27 cellular contexts compared by ENCODE assay signal in the genomic region with DNA sequence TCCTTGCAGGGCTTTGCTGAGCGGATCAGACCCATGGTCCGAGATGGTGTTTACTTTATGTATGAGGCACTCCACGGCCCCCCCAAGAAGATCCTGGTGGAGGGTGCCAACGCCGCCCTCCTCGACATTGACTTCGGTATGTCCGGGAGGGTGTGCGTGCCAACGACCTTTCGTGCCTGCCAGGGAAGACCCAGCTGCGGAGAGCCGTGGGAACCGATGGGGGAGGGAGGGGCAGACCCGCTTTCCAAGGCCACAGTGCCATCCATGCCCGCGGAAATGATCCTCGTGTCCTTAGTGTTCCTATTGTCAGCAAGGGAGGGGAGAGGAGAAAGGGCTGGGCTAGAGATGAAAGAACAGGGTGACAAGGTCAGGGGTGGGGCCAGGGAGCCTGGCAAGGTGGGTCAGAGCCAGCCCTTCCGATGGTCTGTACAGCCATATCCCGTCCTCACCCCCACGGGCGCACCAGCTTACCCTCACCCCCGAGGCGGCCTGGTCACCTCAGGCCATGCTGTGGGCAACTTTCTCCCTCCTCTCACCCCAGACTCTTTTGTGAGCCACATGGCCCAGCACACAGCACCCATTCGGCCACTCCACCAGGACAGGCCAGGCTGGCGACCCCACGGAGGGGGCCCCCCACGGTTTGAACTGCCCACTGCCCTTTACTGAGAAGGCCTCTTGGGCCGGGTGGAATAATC.
"Had no signal": no experiment of that assay in that cellular context is flagged by ENCODE, and none has a peak within 500 bp of the region (broad histone marks: within the 10 kb centered on the region; RNA-seq: fewer than 3 reads in every experiment).

No MANE protein-coding gene starts in this region.

- H3K27ac ChIP-seq: body of pancreas, coronary artery, dorsolateral prefrontal cortex, hepatocyte, lower lobe of right lung, neural progenitor cell, sigmoid colon, stomach, thyroid gland, upper lobe of right lung had no signal

- H3K4me2 ChIP-seq: hepatocyte, neural progenitor cell, smooth muscle cell had no signal

- H3K9me3 ChIP-seq: body of pancreas, lower lobe of right lung, sigmoid colon, stomach, thyroid gland, upper lobe of right lung had no signal

- H3K27me3 ChIP-seq: body of pancreas, dorsolateral prefrontal cortex, hepatocyte, neural progenitor cell, sigmoid colon, stomach, thyroid gland, upper lobe of right lung had no signal

- H2AFZ ChIP-seq: hepatocyte, neural progenitor cell had no signal

- H3K36me3 ChIP-seq: lower lobe of right lung, neural progenitor cell, sigmoid colon, thyroid gland, upper lobe of right lung had no signal

- H3K4me1 ChIP-seq: neural progenitor cell had no signal

- DNase-seq: activated CD4-positive, alpha-beta T cell treated with anti-CD3 and anti-CD28 coated beads for 36 hours; activated CD4-positive, CD25-positive, alpha-beta regulatory T cell; activated naive CD4-positive, alpha-beta T cell; activated T-cell treated with anti-CD3 and anti-CD28 coated beads for 4 hours; activated T-cell treated with anti-CD3 and anti-CD28 coated beads, Interleukin-2, amount 50 U/mL, for 72 hours; anterior cingulate cortex; body of pancreas; cerebellar nuclear complex; dorsolateral prefrontal cortex; effector memory CD4-positive, alpha-beta T cell; glutamatergic neuron; lower lobe of right lung; mesenchymal stem cell; sigmoid colon; stimulated activated CD4-positive, alpha-beta T cell treated with anti-CD3 and anti-CD28 coated beads, Interleukin-1b, Interleukin-23, amount 100 ng/mL, for 48 hours; stimulated activated CD4-positive, alpha-beta T cell treated with anti-CD3 and anti-CD28 coated beads, Interleukin-4, amount 100 ng/mL, for 4 hours; stimulated activated CD8-positive, alpha-beta memory T cell treated with anti-CD3 and anti-CD28 coated beads, Interleukin-4, amount 100 ng/mL, for 48 hours; stimulated activated naive B cell treated with anti-CD40 and anti-IgM and Interleukin-4, amounts not matched to agents 10 μg/mL and 1 μg/mL and 100 μg/mL, for 72 hours; stomach; thyroid gland; upper lobe of right lung had no signal

- ATAC-seq: activated CD4-positive, alpha-beta T cell treated with anti-CD3 and anti-CD28 coated beads for 36 hours; activated naive CD4-positive, alpha-beta T cell treated with anti-CD3 and anti-CD28 coated beads, Interleukin-2, amount 50 U/mL, for 72 hours; activated T-cell treated with anti-CD3 and anti-CD28 coated beads, Interleukin-2, amount 50 U/mL, for 72 hours; body of pancreas; naive thymus-derived CD8-positive, alpha-beta T cell; upper lobe of right lung had no signal

- H3K4me3 ChIP-seq: body of pancreas, coronary artery, dorsolateral prefrontal cortex, hepatocyte, lower lobe of right lung, neural progenitor cell, sigmoid colon, smooth muscle cell, stomach, thyroid gland, upper lobe of right lung had no signal

- H3K79me2 ChIP-seq: hepatocyte had no signal
